22 cellular contexts compared by ENCODE assay signal in genomic region chr12:131135786-131136538, GRCh38.
"Had no signal": no experiment of that assay in that cellular context is flagged by ENCODE, and none has a peak within 500 bp of the region (broad histone marks: within the 10 kb centered on the region; RNA-seq: fewer than 3 reads in every experiment).

No MANE protein-coding gene starts in this region.

- H3K9me3 Mint-ChIP-seq: memory B cell; natural killer cell treated with Interleukin-12 subunit alpha and Interleukin-12 subunit beta and Interleukin-15 and Interleukin-18, amount 100 ng/mL, for 72 hours; stimulated activated effector memory CD8-positive, alpha-beta T cell treated with anti-CD3 and anti-CD28 coated beads, Interleukin-12 subunit alpha, Interleukin-12 subunit beta, amount 100 ng/mL, for 72 hours had no signal

- ATAC-seq: gastrocnemius medialis; heart right ventricle; lower lobe of right lung; natural killer cell treated with Interleukin-12 subunit alpha and Interleukin-12 subunit beta and Interleukin-15 and Interleukin-18, amount 100 ng/mL, for 72 hours; stimulated activated effector memory CD8-positive, alpha-beta T cell treated with anti-CD3 and anti-CD28 coated beads, Interleukin-12 subunit alpha, Interleukin-12 subunit beta, amount 100 ng/mL, for 72 hours; stimulated activated naive CD8-positive, alpha-beta T cell treated with anti-CD3 and anti-CD28 coated beads, Interleukin-15, Interleukin-2, amounts not matched to agents 100 U/mL and 50 U/mL, for 24 hours had no signal

- H3K36me3 ChIP-seq: gastrocnemius medialis, neutrophil, ovary, suprapubic skin, vagina had no signal

- H3K36me3 Mint-ChIP-seq: memory B cell; natural killer cell treated with Interleukin-12 subunit alpha and Interleukin-12 subunit beta and Interleukin-15 and Interleukin-18, amount 100 ng/mL, for 72 hours; stimulated activated effector memory CD8-positive, alpha-beta T cell treated with anti-CD3 and anti-CD28 coated beads, Interleukin-12 subunit alpha, Interleukin-12 subunit beta, amount 100 ng/mL, for 72 hours had no signal

- H3K27ac ChIP-seq: epithelial cell of prostate, esophagus muscularis mucosa, gastrocnemius medialis, heart right ventricle, left ventricle myocardium inferior, lower lobe of right lung, neutrophil, ovary, right atrium auricular region, suprapubic skin, tibial artery, upper lobe of left lung, vagina had no signal

- H3K4me1 Mint-ChIP-seq: stimulated activated effector memory CD8-positive, alpha-beta T cell treated with anti-CD3 and anti-CD28 coated beads, Interleukin-12 subunit alpha, Interleukin-12 subunit beta, amount 100 ng/mL, for 72 hours had no signal

- H3K4me3 ChIP-seq: esophagus muscularis mucosa, gastrocnemius medialis, heart right ventricle, left ventricle myocardium inferior, lower lobe of right lung, ovary, right atrium auricular region, suprapubic skin, tibial artery, upper lobe of left lung, vagina had no signal

- H3K27me3 ChIP-seq: esophagus muscularis mucosa, gastrocnemius medialis, heart right ventricle, neutrophil, ovary, right atrium auricular region, tibial artery, upper lobe of left lung, vagina had no signal

- H3K27ac Mint-ChIP-seq: memory B cell; natural killer cell treated with Interleukin-12 subunit alpha and Interleukin-12 subunit beta and Interleukin-15 and Interleukin-18, amount 100 ng/mL, for 72 hours; stimulated activated effector memory CD8-positive, alpha-beta T cell treated with anti-CD3 and anti-CD28 coated beads, Interleukin-12 subunit alpha, Interleukin-12 subunit beta, amount 100 ng/mL, for 72 hours had no signal

- H3K4me3 Mint-ChIP-seq: memory B cell; natural killer cell treated with Interleukin-12 subunit alpha and Interleukin-12 subunit beta and Interleukin-15 and Interleukin-18, amount 100 ng/mL, for 72 hours; stimulated activated effector memory CD8-positive, alpha-beta T cell treated with anti-CD3 and anti-CD28 coated beads, Interleukin-12 subunit alpha, Interleukin-12 subunit beta, amount 100 ng/mL, for 72 hours had no signal

- H3K9me3 ChIP-seq: esophagus muscularis mucosa, gastrocnemius medialis, heart right ventricle, left ventricle myocardium inferior, lower lobe of right lung, neutrophil, ovary, right atrium auricular region, suprapubic skin, tibial artery, upper lobe of left lung, vagina had no signal

- DNase-seq: effector memory CD4-positive, alpha-beta T cell; gastrocnemius medialis; heart right ventricle; left ventricle myocardium inferior; lower lobe of right lung; midbrain; small intestine; stimulated activated CD4-positive, alpha-beta T cell treated with anti-CD3 and anti-CD28 coated beads, Interleukin-2, amount 100 ng/mL, for 48 hours; stimulated activated CD8-positive, alpha-beta memory T cell treated with anti-CD3 and anti-CD28 coated beads, Interleukin-4, amount 100 ng/mL, for 48 hours; stimulated activated naive CD8-positive, alpha-beta T cell treated with anti-CD3 and anti-CD28 coated beads, Interleukin-15, Interleukin-2, amounts not matched to agents 100 U/mL and 50 U/mL, for 24 hours; tibial artery had no signal
